In genomic region chr20:3071610-3072529, GRCh38 we compare ENCODE assay signal across 10 cellular contexts. TPM values are rescaled to one million over a fixed set of nuclear protein-coding genes. Genes with fewer than 3 reads are reported as not detected.
DNase-seq lines count a peak whose midpoint lies in the region; ATAC-seq and TF ChIP-seq lines count a peak whose summit lies in the region.
"Had no signal": no experiment of that assay in that cellular context is flagged by ENCODE, and none has a peak within 500 bp of the region (broad histone marks: within the 10 kb centered on the region; RNA-seq: fewer than 3 reads in every experiment).

OXT (plus strand) TSS chr20:3071620; CDS start chr20:3071656, 36 bp downstream.

- TF ChIP-seq POLR2A in breast epithelium (IDR thresholded peaks at IDR 0.05), result no peak

- H3K27ac ChIP-seq in breast epithelium, result peak within 1 kb of the TSS in 1 of 2 donors; percentile 43
- no peak within 1 kb of the TSS for H3K27ac ChIP-seq in Karpas-422 (ENCODE audit: low read length)
- H3K27ac ChIP-seq: C4-2B, SJSA1 had no signal

- no peak within 1 kb of the TSS for H3K4me3 Mint-ChIP-seq in MCF 10A (ENCODE audit: unreplicated experiment)
- peak within 1 kb of the TSS; percentile 70 for H3K4me3 Mint-ChIP-seq in central memory CD8-positive, alpha-beta T cell

- TF ChIP-seq CTCF in breast epithelium (IDR thresholded peaks at IDR 0.05) (no peak), MCF 10A (IDR thresholded peaks at IDR 0.05; ENCODE audit: unreplicated experiment) (no peak), mucosa of descending colon (IDR thresholded peaks at IDR 0.05) (no peak)

- no peaks in the 10 kb centered on the region for H3K27me3 Mint-ChIP-seq in MCF 10A (ENCODE audit: insufficient read depth, unreplicated experiment)
- no peaks in the 10 kb centered on the region for H3K27me3 Mint-ChIP-seq in central memory CD8-positive, alpha-beta T cell

- H3K4me2 ChIP-seq in Karpas-422 (ENCODE audit: low read depth, low read length, poor library complexity, severe bottlenecking), result no peak within 1 kb of the TSS

- H3K4me1 ChIP-seq in breast epithelium (peaks cover 0 to 7% of the 10 kb centered on the region in 2 donors), mucosa of descending colon (ENCODE audit: low read depth) (peaks cover 12% of the 10 kb centered on the region), Karpas-422 (ENCODE audit: low read length) (no peaks in the 10 kb centered on the region)
- H3K4me1 ChIP-seq: SJSA1 had no signal

- H3K4me3 ChIP-seq in breast epithelium (peak within 1 kb of the TSS; percentile 58 to 88 (median 67)), mucosa of descending colon (peak within 1 kb of the TSS; percentile 9), Karpas-422 (ENCODE audit: low read length) (no peak within 1 kb of the TSS)
- H3K4me3 ChIP-seq: SJSA1 had no signal

- intact Hi-C loops in breast epithelium (cut with DNase I; ENCODE audit: low total_unique reads) (no loop called here), MCF 10A (cut with micrococcal nuclease) (no loop called here), mucosa of descending colon (cut with DNase I, micrococcal nuclease) (no loop called here)

- no peaks in the 10 kb centered on the region for H3K27me3 ChIP-seq in breast epithelium
- no peaks in the 10 kb centered on the region for H3K27me3 ChIP-seq in Karpas-422 (ENCODE audit: low read length)

- no peaks in the 10 kb centered on the region for H3K9me3 Mint-ChIP-seq in MCF 10A (ENCODE audit: unreplicated experiment)
- no peaks in the 10 kb centered on the region for H3K9me3 Mint-ChIP-seq in central memory CD8-positive, alpha-beta T cell

- H3K27ac Mint-ChIP-seq in MCF 10A (ENCODE audit: low read depth, unreplicated experiment), result no peak within 1 kb of the TSS
- peak within 1 kb of the TSS; percentile 54 for H3K27ac Mint-ChIP-seq in central memory CD8-positive, alpha-beta T cell (ENCODE audit: low read depth)

- BruUV-seq in MCF 10A (replicated peaks; lab: Mats Ljungman, UMichigan), result no TSS peak

- no peaks in the 10 kb centered on the region for H3K9me2 ChIP-seq in Karpas-422 (replicated peaks; ENCODE audit: insufficient read depth, low read length)

- H3K4me1 Mint-ChIP-seq in MCF 10A (ENCODE audit: insufficient read depth, unreplicated experiment), result peaks cover 12% of the 10 kb centered on the region
- H3K4me1 Mint-ChIP-seq in central memory CD8-positive, alpha-beta T cell, result peaks cover 14% of the 10 kb centered on the region

- no peak within 1 kb of the TSS for H2AFZ ChIP-seq in Karpas-422 (ENCODE audit: low read length)

- H3K79me2 ChIP-seq in Karpas-422 (ENCODE audit: low read length), result no peaks in the 10 kb centered on the region

- H3K36me3 Mint-ChIP-seq in MCF 10A (ENCODE audit: insufficient read depth, unreplicated experiment), result no peaks in the 10 kb centered on the region
- H3K36me3 Mint-ChIP-seq in central memory CD8-positive, alpha-beta T cell (ENCODE audit: insufficient read depth), result peaks cover 4% of the 10 kb centered on the region

- no peaks in the 10 kb centered on the region for H3K36me3 ChIP-seq in breast epithelium
- no peaks in the 10 kb centered on the region for H3K36me3 ChIP-seq in mucosa of descending colon (ENCODE audit: low read depth)
- H3K36me3 ChIP-seq in Karpas-422 (ENCODE audit: insufficient read depth, low read length), result no peaks in the 10 kb centered on the region
- H3K36me3 ChIP-seq: SJSA1 had no signal

- CTCF ChIA-PET in MCF 10A (lab: Yijun Ruan, JAX), result interaction anchor here (1.0 kb wide), 1 partner anchor 43 kb away, joined by 3 read pairs; no protein-coding TSS in a partner anchor

- no peak within 1 kb of the TSS for H3K9ac ChIP-seq in Karpas-422 (ENCODE audit: low read length)

- peak; percentile 89 for ATAC-seq in central memory CD8-positive, alpha-beta T cell (replicated peaks; ENCODE audit: extremely low read depth, poor library complexity, severe bottlenecking)
- peak; percentile 80 for ATAC-seq in mucosa of descending colon

- POLR2A ChIA-PET in MCF 10A (lab: Yijun Ruan, JAX), result no interaction called here

- DNase-seq in breast epithelium (ENCODE audit: low spot score in 2 of 2) (no peak), MCF 10A (ENCODE audit: unreplicated experiment) (no peak), mucosa of descending colon (peak; percentile 45 to 71 (median 56)), Karpas-422 (no peak), AG20443 (ENCODE audit: low spot score) (no peak), NCI-H1930 (lab: John Stamatoyannopoulos, UW) (no peak)
- DNase-seq in central memory CD8-positive, alpha-beta T cell (ENCODE audit: low spot score in 2 of 2), result peak in 1 of 2 donors; percentile 25
- peak; percentile 46 to 69 for DNase-seq in stimulated activated CD8-positive, alpha-beta memory T cell treated with anti-CD3 and anti-CD28 coated beads, Interleukin-7, amount 100 ng/mL, for 4 hours (ENCODE audit: low read depth in 2 of 2)

- H4K20me1 ChIP-seq in Karpas-422 (ENCODE audit: insufficient read depth, low read depth, low read length), result no peaks in the 10 kb centered on the region

- H3K9me3 ChIP-seq in breast epithelium (no peaks in the 10 kb centered on the region), mucosa of descending colon (no peaks in the 10 kb centered on the region), Karpas-422 (ENCODE audit: low read length) (no peaks in the 10 kb centered on the region)
- H3K9me3 ChIP-seq: SJSA1 had no signal

RNA-seq across cellular contexts. Expression of gene OXT, which starts in this region (rescaled TPM):
- 1 to 10 TPM in 1 of 3 donors, not detected in 2; 4.5 TPM for total RNA-seq in breast epithelium
- total RNA-seq in MCF 10A (2022), result not detected in 2 replicates
- total RNA-seq in mucosa of descending colon, result under 1 TPM in 1 of 3 donors, not detected in 2; 0.66 TPM
- not detected in 2 replicates for total RNA-seq in Karpas-422 (2014; rRNA removed; shearing (Covaris generic); ENCODE audit: low replicate concordance)
- total RNA-seq: SJSA1 had no signal

Comparison
In these comparisons a context has a peak if more than half of its experiments do, and no peak if none do; other contexts are left out.
1. Peak in DNase-seq, ATAC-seq and H3K4me3 ChIP-seq in mucosa of descending colon; RNA of the gene not detected or under 1 TPM.
2. DNase-seq: peak in stimulated activated CD8-positive, alpha-beta memory T cell treated with anti-CD3 and anti-CD28 coated beads, Interleukin-7, amount 100 ng/mL, for 4 hours (2 of 2); none in breast epithelium (0 of 2), MCF 10A (single experiment), Karpas-422 (single experiment), AG20443 (single experiment) and NCI-H1930 (0 of 2).